1 cellular context compared by ENCODE assay signal in the genomic region with DNA sequence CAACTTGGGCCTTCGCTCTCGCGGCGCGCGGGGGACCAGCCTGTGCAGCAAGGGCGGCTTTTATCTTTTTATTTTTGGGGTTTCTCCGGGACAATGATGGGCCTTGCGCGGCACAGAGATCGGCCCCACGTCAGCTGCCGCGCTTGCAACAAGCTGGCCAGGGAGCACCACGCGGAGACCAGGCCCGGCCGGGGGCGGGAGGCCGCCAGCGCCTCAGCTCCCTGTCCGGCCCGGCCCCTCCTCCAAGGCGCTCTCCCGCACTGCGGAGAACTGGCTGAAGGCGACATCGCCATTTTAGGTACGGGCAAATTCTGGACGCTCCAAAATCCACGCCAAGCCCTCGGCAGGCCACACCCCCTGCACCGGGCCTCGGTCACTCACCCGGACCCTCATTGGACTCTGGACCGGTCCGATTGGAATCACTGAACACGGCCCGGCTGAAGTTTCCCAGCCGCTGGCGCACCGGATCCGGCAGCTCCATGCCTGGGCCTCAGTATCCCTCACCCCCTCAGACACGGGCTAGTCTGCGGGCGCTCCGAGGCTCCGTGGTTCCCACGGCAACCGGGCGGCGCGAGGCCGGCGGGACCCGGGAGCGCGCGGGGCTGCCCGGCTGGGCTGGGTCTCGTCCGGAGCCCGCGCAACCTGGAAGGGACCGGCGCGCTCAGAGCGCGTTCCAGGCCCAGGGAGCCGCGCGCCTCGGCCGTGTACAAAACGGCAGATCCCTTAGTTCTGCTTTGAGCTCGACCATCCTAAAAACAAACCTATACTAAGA.
A peak's percentile ranks its signal among the peaks of the same experiment; 100 is the strongest.
TF ChIP-seq lines count a peak whose summit lies in the region.

A gene with protein sequence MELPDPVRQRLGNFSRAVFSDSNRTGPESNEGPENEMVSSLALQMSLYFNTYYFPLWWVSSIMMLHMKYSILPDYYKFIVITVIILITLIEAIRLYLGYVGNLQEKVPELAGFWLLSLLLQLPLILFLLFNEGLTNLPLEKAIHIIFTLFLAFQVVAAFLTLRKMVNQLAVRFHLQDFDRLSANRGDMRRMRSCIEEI (minus strand): TSS at position 547 of the 772 bp plus-strand sequence. CDS start 66 bp downstream, at position 481.

TF ChIP-seq in HEK293, 187 proteins besides CTCF, POLR2A, EP300 and RAD21 (continued from another document and continues in another):
- TF ChIP-seq, protein P1, sequence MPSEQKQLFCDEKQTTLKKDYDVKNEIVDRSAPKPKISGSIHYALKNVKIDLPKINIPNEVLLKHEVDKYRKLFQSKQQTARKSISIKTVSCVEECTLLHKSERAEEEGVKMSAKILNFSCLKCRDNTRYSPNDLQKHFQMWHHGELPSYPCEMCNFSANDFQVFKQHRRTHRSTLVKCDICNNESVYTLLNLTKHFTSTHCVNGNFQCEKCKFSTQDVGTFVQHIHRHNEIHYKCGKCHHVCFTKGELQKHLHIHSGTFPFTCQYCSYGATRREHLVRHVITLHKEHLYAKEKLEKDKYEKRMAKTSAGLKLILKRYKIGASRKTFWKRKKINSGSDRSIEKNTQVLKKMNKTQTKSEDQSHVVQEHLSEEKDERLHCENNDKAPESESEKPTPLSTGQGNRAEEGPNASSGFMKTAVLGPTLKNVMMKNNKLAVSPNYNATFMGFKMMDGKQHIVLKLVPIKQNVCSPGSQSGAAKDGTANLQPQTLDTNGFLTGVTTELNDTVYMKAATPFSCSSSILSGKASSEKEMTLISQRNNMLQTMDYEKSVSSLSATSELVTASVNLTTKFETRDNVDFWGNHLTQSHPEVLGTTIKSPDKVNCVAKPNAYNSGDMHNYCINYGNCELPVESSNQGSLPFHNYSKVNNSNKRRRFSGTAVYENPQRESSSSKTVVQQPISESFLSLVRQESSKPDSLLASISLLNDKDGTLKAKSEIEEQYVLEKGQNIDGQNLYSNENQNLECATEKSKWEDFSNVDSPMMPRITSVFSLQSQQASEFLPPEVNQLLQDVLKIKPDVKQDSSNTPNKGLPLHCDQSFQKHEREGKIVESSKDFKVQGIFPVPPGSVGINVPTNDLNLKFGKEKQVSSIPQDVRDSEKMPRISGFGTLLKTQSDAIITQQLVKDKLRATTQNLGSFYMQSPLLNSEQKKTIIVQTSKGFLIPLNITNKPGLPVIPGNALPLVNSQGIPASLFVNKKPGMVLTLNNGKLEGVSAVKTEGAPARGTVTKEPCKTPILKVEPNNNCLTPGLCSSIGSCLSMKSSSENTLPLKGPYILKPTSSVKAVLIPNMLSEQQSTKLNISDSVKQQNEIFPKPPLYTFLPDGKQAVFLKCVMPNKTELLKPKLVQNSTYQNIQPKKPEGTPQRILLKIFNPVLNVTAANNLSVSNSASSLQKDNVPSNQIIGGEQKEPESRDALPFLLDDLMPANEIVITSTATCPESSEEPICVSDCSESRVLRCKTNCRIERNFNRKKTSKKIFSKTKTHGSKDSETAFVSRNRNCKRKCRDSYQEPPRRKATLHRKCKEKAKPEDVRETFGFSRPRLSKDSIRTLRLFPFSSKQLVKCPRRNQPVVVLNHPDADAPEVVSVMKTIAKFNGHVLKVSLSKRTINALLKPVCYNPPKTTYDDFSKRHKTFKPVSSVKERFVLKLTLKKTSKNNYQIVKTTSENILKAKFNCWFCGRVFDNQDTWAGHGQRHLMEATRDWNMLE (tag by site-specific recombination; conservative IDR thresholded peaks at IDR 0.05; ENCODE audit: low read depth), result peak; percentile 35; the same call in 1 of the 2 replicates
- TF ChIP-seq ZNF707 (tag by site-specific recombination; IDR thresholded peaks at IDR 0.05) (no peak), ZNF10 (tag by site-specific recombination; IDR thresholded peaks at IDR 0.05) (no peak), ZNF791 (tag by site-specific recombination; IDR thresholded peaks at IDR 0.05) (no peak), ZNF610 (tag by site-specific recombination; IDR thresholded peaks at IDR 0.05; ENCODE audit: borderline replicate concordance) (no peak), ZNF138 (tag by site-specific recombination; IDR thresholded peaks at IDR 0.05; ENCODE audit: borderline replicate concordance) (no peak), ZNF837 (tag by site-specific recombination; IDR thresholded peaks at IDR 0.05) (no peak), ZNF510 (tag by site-specific recombination; IDR thresholded peaks at IDR 0.05; ENCODE audit: insufficient replicate concordance) (no peak), ZIC2 (tag by site-specific recombination; IDR thresholded peaks at IDR 0.05) (peak; percentile 15; the same call in 1 of the 2 replicates), ZNF830 (tag by site-specific recombination; IDR thresholded peaks at IDR 0.05; ENCODE audit: low read depth) (no peak), ZNF48 (tag by site-specific recombination; IDR thresholded peaks at IDR 0.05) (no peak), SETDB1 (IDR thresholded peaks at IDR 0.05; ENCODE audit: insufficient read length, low read length) (no peak), ZBTB1 (tag by site-specific recombination; IDR thresholded peaks at IDR 0.05) (peak; percentile 43; the same call in 1 of the 2 replicates), ZNF76 (tag by site-specific recombination; IDR thresholded peaks at IDR 0.05; ENCODE audit: borderline replicate concordance, low read depth) (peak; percentile 77), ZNF121 (tag by site-specific recombination; IDR thresholded peaks at IDR 0.05) (no peak), KLF1 (tag by site-specific recombination; IDR thresholded peaks at IDR 0.05) (no peak), ZNF366 (tag by site-specific recombination; conservative IDR thresholded peaks at IDR 0.05) (no peak)
- TF ChIP-seq, protein P2, sequence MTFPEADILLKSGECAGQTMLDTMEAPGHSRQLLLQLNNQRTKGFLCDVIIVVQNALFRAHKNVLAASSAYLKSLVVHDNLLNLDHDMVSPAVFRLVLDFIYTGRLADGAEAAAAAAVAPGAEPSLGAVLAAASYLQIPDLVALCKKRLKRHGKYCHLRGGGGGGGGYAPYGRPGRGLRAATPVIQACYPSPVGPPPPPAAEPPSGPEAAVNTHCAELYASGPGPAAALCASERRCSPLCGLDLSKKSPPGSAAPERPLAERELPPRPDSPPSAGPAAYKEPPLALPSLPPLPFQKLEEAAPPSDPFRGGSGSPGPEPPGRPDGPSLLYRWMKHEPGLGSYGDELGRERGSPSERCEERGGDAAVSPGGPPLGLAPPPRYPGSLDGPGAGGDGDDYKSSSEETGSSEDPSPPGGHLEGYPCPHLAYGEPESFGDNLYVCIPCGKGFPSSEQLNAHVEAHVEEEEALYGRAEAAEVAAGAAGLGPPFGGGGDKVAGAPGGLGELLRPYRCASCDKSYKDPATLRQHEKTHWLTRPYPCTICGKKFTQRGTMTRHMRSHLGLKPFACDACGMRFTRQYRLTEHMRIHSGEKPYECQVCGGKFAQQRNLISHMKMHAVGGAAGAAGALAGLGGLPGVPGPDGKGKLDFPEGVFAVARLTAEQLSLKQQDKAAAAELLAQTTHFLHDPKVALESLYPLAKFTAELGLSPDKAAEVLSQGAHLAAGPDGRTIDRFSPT (tag by site-specific recombination; IDR thresholded peaks at IDR 0.05), result no peak
- TF ChIP-seq, protein P3, sequence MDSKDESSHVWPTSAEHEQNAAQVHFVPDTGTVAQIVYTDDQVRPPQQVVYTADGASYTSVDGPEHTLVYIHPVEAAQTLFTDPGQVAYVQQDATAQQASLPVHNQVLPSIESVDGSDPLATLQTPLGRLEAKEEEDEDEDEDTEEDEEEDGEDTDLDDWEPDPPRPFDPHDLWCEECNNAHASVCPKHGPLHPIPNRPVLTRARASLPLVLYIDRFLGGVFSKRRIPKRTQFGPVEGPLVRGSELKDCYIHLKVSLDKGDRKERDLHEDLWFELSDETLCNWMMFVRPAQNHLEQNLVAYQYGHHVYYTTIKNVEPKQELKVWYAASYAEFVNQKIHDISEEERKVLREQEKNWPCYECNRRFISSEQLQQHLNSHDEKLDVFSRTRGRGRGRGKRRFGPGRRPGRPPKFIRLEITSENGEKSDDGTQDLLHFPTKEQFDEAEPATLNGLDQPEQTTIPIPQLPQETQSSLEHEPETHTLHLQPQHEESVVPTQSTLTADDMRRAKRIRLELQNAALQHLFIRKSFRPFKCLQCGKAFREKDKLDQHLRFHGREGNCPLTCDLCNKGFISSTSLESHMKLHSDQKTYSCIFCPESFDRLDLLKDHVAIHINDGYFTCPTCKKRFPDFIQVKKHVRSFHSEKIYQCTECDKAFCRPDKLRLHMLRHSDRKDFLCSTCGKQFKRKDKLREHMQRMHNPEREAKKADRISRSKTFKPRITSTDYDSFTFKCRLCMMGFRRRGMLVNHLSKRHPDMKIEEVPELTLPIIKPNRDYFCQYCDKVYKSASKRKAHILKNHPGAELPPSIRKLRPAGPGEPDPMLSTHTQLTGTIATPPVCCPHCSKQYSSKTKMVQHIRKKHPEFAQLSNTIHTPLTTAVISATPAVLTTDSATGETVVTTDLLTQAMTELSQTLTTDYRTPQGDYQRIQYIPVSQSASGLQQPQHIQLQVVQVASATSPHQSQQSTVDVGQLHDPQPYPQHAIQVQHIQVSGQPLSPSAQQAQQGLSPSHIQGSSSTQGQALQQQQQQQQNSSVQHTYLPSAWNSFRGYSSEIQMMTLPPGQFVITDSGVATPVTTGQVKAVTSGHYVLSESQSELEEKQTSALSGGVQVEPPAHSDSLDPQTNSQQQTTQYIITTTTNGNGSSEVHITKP (tag by site-specific recombination; IDR thresholded peaks at IDR 0.05), result peak; percentile 83
- TF ChIP-seq, protein P4, sequence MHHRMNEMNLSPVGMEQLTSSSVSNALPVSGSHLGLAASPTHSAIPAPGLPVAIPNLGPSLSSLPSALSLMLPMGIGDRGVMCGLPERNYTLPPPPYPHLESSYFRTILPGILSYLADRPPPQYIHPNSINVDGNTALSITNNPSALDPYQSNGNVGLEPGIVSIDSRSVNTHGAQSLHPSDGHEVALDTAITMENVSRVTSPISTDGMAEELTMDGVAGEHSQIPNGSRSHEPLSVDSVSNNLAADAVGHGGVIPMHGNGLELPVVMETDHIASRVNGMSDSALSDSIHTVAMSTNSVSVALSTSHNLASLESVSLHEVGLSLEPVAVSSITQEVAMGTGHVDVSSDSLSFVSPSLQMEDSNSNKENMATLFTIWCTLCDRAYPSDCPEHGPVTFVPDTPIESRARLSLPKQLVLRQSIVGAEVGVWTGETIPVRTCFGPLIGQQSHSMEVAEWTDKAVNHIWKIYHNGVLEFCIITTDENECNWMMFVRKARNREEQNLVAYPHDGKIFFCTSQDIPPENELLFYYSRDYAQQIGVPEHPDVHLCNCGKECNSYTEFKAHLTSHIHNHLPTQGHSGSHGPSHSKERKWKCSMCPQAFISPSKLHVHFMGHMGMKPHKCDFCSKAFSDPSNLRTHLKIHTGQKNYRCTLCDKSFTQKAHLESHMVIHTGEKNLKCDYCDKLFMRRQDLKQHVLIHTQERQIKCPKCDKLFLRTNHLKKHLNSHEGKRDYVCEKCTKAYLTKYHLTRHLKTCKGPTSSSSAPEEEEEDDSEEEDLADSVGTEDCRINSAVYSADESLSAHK (tag by site-specific recombination; IDR thresholded peaks at IDR 0.05), result no peak
- TF ChIP-seq, protein P5, sequence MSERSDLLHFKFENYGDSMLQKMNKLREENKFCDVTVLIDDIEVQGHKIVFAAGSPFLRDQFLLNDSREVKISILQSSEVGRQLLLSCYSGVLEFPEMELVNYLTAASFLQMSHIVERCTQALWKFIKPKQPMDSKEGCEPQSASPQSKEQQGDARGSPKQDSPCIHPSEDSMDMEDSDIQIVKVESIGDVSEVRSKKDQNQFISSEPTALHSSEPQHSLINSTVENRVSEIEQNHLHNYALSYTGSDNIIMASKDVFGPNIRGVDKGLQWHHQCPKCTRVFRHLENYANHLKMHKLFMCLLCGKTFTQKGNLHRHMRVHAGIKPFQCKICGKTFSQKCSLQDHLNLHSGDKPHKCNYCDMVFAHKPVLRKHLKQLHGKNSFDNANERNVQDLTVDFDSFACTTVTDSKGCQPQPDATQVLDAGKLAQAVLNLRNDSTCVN (tag by site-specific recombination; optimal IDR thresholded peaks at IDR 0.05), result peak; percentile 83
- TF ChIP-seq, protein P6, sequence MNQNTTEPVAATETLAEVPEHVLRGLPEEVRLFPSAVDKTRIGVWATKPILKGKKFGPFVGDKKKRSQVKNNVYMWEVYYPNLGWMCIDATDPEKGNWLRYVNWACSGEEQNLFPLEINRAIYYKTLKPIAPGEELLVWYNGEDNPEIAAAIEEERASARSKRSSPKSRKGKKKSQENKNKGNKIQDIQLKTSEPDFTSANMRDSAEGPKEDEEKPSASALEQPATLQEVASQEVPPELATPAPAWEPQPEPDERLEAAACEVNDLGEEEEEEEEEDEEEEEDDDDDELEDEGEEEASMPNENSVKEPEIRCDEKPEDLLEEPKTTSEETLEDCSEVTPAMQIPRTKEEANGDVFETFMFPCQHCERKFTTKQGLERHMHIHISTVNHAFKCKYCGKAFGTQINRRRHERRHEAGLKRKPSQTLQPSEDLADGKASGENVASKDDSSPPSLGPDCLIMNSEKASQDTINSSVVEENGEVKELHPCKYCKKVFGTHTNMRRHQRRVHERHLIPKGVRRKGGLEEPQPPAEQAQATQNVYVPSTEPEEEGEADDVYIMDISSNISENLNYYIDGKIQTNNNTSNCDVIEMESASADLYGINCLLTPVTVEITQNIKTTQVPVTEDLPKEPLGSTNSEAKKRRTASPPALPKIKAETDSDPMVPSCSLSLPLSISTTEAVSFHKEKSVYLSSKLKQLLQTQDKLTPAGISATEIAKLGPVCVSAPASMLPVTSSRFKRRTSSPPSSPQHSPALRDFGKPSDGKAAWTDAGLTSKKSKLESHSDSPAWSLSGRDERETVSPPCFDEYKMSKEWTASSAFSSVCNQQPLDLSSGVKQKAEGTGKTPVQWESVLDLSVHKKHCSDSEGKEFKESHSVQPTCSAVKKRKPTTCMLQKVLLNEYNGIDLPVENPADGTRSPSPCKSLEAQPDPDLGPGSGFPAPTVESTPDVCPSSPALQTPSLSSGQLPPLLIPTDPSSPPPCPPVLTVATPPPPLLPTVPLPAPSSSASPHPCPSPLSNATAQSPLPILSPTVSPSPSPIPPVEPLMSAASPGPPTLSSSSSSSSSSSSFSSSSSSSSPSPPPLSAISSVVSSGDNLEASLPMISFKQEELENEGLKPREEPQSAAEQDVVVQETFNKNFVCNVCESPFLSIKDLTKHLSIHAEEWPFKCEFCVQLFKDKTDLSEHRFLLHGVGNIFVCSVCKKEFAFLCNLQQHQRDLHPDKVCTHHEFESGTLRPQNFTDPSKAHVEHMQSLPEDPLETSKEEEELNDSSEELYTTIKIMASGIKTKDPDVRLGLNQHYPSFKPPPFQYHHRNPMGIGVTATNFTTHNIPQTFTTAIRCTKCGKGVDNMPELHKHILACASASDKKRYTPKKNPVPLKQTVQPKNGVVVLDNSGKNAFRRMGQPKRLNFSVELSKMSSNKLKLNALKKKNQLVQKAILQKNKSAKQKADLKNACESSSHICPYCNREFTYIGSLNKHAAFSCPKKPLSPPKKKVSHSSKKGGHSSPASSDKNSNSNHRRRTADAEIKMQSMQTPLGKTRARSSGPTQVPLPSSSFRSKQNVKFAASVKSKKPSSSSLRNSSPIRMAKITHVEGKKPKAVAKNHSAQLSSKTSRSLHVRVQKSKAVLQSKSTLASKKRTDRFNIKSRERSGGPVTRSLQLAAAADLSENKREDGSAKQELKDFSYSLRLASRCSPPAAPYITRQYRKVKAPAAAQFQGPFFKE (tag by site-specific recombination; IDR thresholded peaks at IDR 0.05; ENCODE audit: borderline replicate concordance), result no peak
- TF ChIP-seq, protein P7, sequence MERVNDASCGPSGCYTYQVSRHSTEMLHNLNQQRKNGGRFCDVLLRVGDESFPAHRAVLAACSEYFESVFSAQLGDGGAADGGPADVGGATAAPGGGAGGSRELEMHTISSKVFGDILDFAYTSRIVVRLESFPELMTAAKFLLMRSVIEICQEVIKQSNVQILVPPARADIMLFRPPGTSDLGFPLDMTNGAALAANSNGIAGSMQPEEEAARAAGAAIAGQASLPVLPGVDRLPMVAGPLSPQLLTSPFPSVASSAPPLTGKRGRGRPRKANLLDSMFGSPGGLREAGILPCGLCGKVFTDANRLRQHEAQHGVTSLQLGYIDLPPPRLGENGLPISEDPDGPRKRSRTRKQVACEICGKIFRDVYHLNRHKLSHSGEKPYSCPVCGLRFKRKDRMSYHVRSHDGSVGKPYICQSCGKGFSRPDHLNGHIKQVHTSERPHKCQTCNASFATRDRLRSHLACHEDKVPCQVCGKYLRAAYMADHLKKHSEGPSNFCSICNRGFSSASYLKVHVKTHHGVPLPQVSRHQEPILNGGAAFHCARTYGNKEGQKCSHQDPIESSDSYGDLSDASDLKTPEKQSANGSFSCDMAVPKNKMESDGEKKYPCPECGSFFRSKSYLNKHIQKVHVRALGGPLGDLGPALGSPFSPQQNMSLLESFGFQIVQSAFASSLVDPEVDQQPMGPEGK (tag by site-specific recombination; IDR thresholded peaks at IDR 0.05), result peak; percentile 51
